Comparison of ENCODE assay signal across 17 cellular contexts in the genomic region with DNA sequence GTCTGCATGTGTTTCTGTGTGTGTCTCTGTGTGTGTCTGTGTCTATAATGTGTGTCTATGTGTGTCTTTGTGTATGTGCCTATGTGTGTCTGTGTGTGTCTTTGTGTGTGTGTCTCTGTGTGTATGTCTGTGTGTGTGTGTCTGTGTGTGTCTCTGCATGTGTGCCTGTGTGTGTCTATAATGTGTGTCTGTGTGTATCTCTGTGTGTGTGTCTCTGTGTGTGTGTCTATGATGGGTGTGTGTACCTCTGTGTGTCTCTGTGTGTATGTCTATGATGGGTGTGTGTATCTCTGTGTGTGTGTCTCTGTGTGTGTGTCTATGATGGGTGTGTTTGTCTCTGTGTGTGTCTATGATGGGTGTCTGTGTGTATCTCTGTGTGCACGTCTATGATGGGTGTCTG.
"Had no signal": no experiment of that assay in that cellular context is flagged by ENCODE, and none has a peak within 500 bp of the region (broad histone marks: within the 10 kb centered on the region; RNA-seq: fewer than 3 reads in every experiment).

No MANE protein-coding gene starts in this region.

- H3K9ac ChIP-seq: parathyroid adenoma had no signal

- H2AFZ ChIP-seq: parathyroid adenoma had no signal

- H3K9me3 ChIP-seq: esophagus squamous epithelium, heart right ventricle, vagina had no signal

- H3K79me2 ChIP-seq: parathyroid adenoma had no signal

- H3K36me3 ChIP-seq: esophagus squamous epithelium, heart right ventricle, spleen, vagina had no signal

- H3K4me1 Mint-ChIP-seq: activated CD4-positive, alpha-beta T cell treated with anti-CD3 and anti-CD28 coated beads, Interleukin-2, amount 10 ng/mL, durations not matched to agents 24 days and 14 days; activated naive CD4-positive, alpha-beta T cell treated with anti-CD3 and anti-CD28 coated beads, Interleukin-2, amount 50 U/mL, for 24 hours; immature natural killer cell; naive thymus-derived CD8-positive, alpha-beta T cell had no signal

- ATAC-seq: activated CD8-positive, alpha-beta T cell treated with anti-CD3 and anti-CD28 coated beads for 36 hours; activated T-cell treated with anti-CD3 and anti-CD28 coated beads, Interleukin-2, amount 50 U/mL, for 72 hours; naive thymus-derived CD8-positive, alpha-beta T cell had no signal

- H3K4me3 ChIP-seq: esophagus squamous epithelium, heart right ventricle, spleen, vagina had no signal

- H3K27me3 ChIP-seq: heart right ventricle, vagina had no signal

- H3K4me1 ChIP-seq: esophagus squamous epithelium, heart right ventricle, parathyroid adenoma, spleen, vagina had no signal

- H3K9me3 Mint-ChIP-seq: activated CD4-positive, alpha-beta T cell treated with anti-CD3 and anti-CD28 coated beads, Interleukin-2, amount 10 ng/mL, durations not matched to agents 24 days and 14 days; activated CD8-positive, alpha-beta T cell treated with anti-CD3 and anti-CD28 coated beads for 36 hours; activated naive CD4-positive, alpha-beta T cell treated with anti-CD3 and anti-CD28 coated beads, Interleukin-2, amount 50 U/mL, for 24 hours; activated T-cell treated with anti-CD3 and anti-CD28 coated beads, Interleukin-2, amount 50 U/mL, for 72 hours; immature natural killer cell; naive thymus-derived CD8-positive, alpha-beta T cell had no signal

- DNase-seq: activated CD4-positive, alpha-beta T cell treated with anti-CD3 and anti-CD28 coated beads, Interleukin-2, amount 10 ng/mL, durations not matched to agents 24 days and 14 days; activated CD8-positive, alpha-beta T cell treated with anti-CD3 and anti-CD28 coated beads for 36 hours; activated effector memory CD4-positive, alpha-beta T cell treated with anti-CD3 and anti-CD28 coated beads, Interleukin-2, amount 50 U/mL, for 16 hours; activated T-cell treated with anti-CD3 and anti-CD28 coated beads, Interleukin-2, amount 50 U/mL, for 72 hours; dermis blood vessel endothelial cell; effector memory CD4-positive, alpha-beta T cell; esophagus squamous epithelium; heart right ventricle; immature natural killer cell; mesenchymal stem cell; naive thymus-derived CD8-positive, alpha-beta T cell; spleen; stimulated activated CD8-positive, alpha-beta memory T cell treated with anti-CD3 and anti-CD28 coated beads, Interleukin-4, amount 100 ng/mL, for 48 hours; stimulated activated naive CD4-positive, alpha-beta T cell had no signal

- H3K27ac Mint-ChIP-seq: activated CD4-positive, alpha-beta T cell treated with anti-CD3 and anti-CD28 coated beads, Interleukin-2, amount 10 ng/mL, durations not matched to agents 24 days and 14 days; activated CD8-positive, alpha-beta T cell treated with anti-CD3 and anti-CD28 coated beads for 36 hours; activated naive CD4-positive, alpha-beta T cell treated with anti-CD3 and anti-CD28 coated beads, Interleukin-2, amount 50 U/mL, for 24 hours; activated T-cell treated with anti-CD3 and anti-CD28 coated beads, Interleukin-2, amount 50 U/mL, for 72 hours; immature natural killer cell; naive thymus-derived CD8-positive, alpha-beta T cell had no signal

- H3K4me3 Mint-ChIP-seq: activated CD4-positive, alpha-beta T cell treated with anti-CD3 and anti-CD28 coated beads, Interleukin-2, amount 10 ng/mL, durations not matched to agents 24 days and 14 days; activated CD8-positive, alpha-beta T cell treated with anti-CD3 and anti-CD28 coated beads for 36 hours; activated naive CD4-positive, alpha-beta T cell treated with anti-CD3 and anti-CD28 coated beads, Interleukin-2, amount 50 U/mL, for 24 hours; activated T-cell treated with anti-CD3 and anti-CD28 coated beads, Interleukin-2, amount 50 U/mL, for 72 hours; immature natural killer cell; naive thymus-derived CD8-positive, alpha-beta T cell had no signal

- H3K27me3 Mint-ChIP-seq: activated CD4-positive, alpha-beta T cell treated with anti-CD3 and anti-CD28 coated beads, Interleukin-2, amount 10 ng/mL, durations not matched to agents 24 days and 14 days; activated CD8-positive, alpha-beta T cell treated with anti-CD3 and anti-CD28 coated beads for 36 hours; activated naive CD4-positive, alpha-beta T cell treated with anti-CD3 and anti-CD28 coated beads, Interleukin-2, amount 50 U/mL, for 24 hours had no signal

- H3K27ac ChIP-seq: esophagus squamous epithelium, heart right ventricle, parathyroid adenoma, spleen, vagina had no signal

- H3K36me3 Mint-ChIP-seq: activated naive CD4-positive, alpha-beta T cell treated with anti-CD3 and anti-CD28 coated beads, Interleukin-2, amount 50 U/mL, for 24 hours; immature natural killer cell; naive thymus-derived CD8-positive, alpha-beta T cell had no signal
